In the genomic region with DNA sequence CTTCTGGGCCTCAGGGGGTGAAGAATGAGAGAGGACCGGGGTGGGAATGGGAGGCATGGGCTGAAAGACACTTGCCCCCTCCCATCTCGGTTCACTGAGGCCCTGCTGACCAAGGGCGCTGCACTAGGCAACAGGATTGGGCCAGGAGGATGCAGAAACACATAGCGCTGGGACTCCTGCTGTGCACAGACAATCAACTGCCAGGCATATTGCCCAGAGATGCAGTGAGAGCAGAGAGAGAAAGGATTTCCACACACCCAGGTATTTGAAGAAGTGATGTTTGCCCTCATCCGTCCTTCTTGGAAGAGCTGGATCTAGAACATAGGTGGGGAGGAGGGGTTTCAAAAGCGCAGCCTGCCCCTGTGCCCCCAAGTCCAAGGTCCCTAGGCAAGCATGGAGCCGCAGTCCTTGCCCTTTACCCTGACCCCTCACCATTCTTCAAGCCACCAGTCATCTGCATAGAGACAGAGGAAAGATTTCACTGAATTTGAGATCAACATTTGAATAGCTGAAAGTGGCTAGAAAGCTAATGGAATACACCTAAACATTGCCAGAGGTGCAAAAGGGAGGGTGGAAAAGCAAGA, we compare ENCODE assay signal across 25 cellular contexts. TPM values are rescaled to one million over a fixed set of nuclear protein-coding genes. Genes with fewer than 3 reads are reported as not detected.
DNase-seq lines count a peak whose midpoint lies in the region; ATAC-seq and TF ChIP-seq lines count a peak whose summit lies in the region.
"Had no signal": no experiment of that assay in that cellular context is flagged by ENCODE, and none has a peak within 500 bp of the region (broad histone marks: within the 10 kb centered on the region; RNA-seq: fewer than 3 reads in every experiment).

No MANE protein-coding gene starts in this region.

- no peaks in the 10 kb centered on the region for H3K9me2 ChIP-seq in OCI-LY7 (ENCODE audit: insufficient read depth, low read length)

- H3K36me3 ChIP-seq in OCI-LY7 (ENCODE audit: insufficient read depth, low read length) (no peaks in the 10 kb centered on the region), right lobe of liver (no peaks in the 10 kb centered on the region), mucosa of descending colon (ENCODE audit: low read depth) (no peaks in the 10 kb centered on the region)
- H3K36me3 ChIP-seq: esophagus muscularis mucosa, prostate gland, stomach had no signal

- TF ChIP-seq CTCF in OCI-LY7 (conservative IDR thresholded peaks at IDR 0.05; ENCODE audit: low read length) (no peak), right lobe of liver (IDR thresholded peaks at IDR 0.05) (no peak), mucosa of descending colon (IDR thresholded peaks at IDR 0.05) (no peak)

- peaks cover 70% of the 10 kb centered on the region for H3K4me1 ChIP-seq in OCI-LY7 (ENCODE audit: insufficient read depth, low read length, poor library complexity, severe bottlenecking)
- peaks cover 0 to 12% (median 3%) of the 10 kb centered on the region in 4 donors for H3K4me1 ChIP-seq in right lobe of liver
- peaks cover 6% of the 10 kb centered on the region for H3K4me1 ChIP-seq in mucosa of descending colon (ENCODE audit: low read depth)
- H3K4me1 ChIP-seq: prostate gland had no signal

- 51% methylated on average over 4 of the region's 7 CpGs for WGBS in right lobe of liver (ENCODE audit: insufficient coverage, low coverage, low lambda C conversion rate, missing lambda C conversion rate)

- BruUV-seq in OCI-LY7 (replicated peaks; lab: Mats Ljungman, UMichigan) = no TSS peak

- intact Hi-C loops in OCI-LY7 (cut with micrococcal nuclease; ENCODE audit: unreplicated experiment) = loop anchor here (2.0 to 5.0 kb wide), 2 partner anchors 43 to 311 kb away; no protein-coding TSS in a partner anchor
- intact Hi-C loops in right lobe of liver (cut with DNase I) = no loop called here
- intact Hi-C loops in mucosa of descending colon (cut with DNase I, micrococcal nuclease) = no loop called here

- peak overlapping the region; percentile 12; the same call in 1 of the 2 replicates for H2AFZ ChIP-seq in OCI-LY7 (ENCODE audit: low read length)
- H2AFZ ChIP-seq: PC-9 had no signal

- H3K79me2 ChIP-seq in OCI-LY7 (ENCODE audit: insufficient read depth, low read depth, low read length) = no peaks in the 10 kb centered on the region

- ATAC-seq in right lobe of liver (peak; percentile 38 to 79 (median 45)), mucosa of descending colon (no peak)
- ATAC-seq: activated CD8-positive, alpha-beta memory T cell treated with anti-CD3 and anti-CD28 coated beads, Interleukin-2, amount 10 ng/mL, durations not matched to agents 7 days and 5 days; activated naive CD4-positive, alpha-beta T cell treated with anti-CD3 and anti-CD28 coated beads, Interleukin-2, amount 50 U/mL, for 72 hours; GM12878; HCT116; natural killer cell had no signal

- DNase-seq in NCI-H748 (lab: John Stamatoyannopoulos, UW; ENCODE audit: unreplicated experiment) (peak; percentile 26), NCI-H748 treated with DMSO at 0.1 percent for 48 hours (lab: John Stamatoyannopoulos, UW) (no peak), OCI-LY7 (ENCODE audit: low spot score) (no peak), right lobe of liver (no peak), DMS 273 (lab: John Stamatoyannopoulos, UW; ENCODE audit: unreplicated experiment) (no peak), NCI-H2171 treated with DMSO at 0.1 percent for 48 hours (lab: John Stamatoyannopoulos, UW) (no peak), mucosa of descending colon (no peak), DMS 273 treated with DMSO at 0.1 percent for 48 hours (lab: John Stamatoyannopoulos, UW) (no peak)
- DNase-seq: 8988T; activated CD4-positive, alpha-beta T cell treated with anti-CD3 and anti-CD28 coated beads, Interleukin-2, amount 10 ng/mL, durations not matched to agents 24 days and 14 days; activated CD8-positive, alpha-beta memory T cell treated with anti-CD3 and anti-CD28 coated beads, Interleukin-2, amount 10 ng/mL, durations not matched to agents 7 days and 5 days; effector CD8-positive, alpha-beta T cell; natural killer cell; NCI-H1436; NCI-H2171; NCI-H82; stomach; T-helper 1 cell had no signal

- H3K4me3 ChIP-seq in OCI-LY7 (ENCODE audit: low read depth, low read length, poor library complexity, severe bottlenecking) = no peak overlapping the region
- no peak overlapping the region for H3K4me3 ChIP-seq in right lobe of liver
- no peak overlapping the region for H3K4me3 ChIP-seq in mucosa of descending colon
- H3K4me3 ChIP-seq: esophagus muscularis mucosa, GM12878, PC-9, prostate gland, skin epidermis, stomach had no signal

- H3K27ac ChIP-seq in OCI-LY7 (ENCODE audit: low read depth, low read length, poor library complexity, severe bottlenecking) (no peak overlapping the region), right lobe of liver (no peak overlapping the region)
- H3K27ac ChIP-seq: esophagus muscularis mucosa, PC-9, prostate gland, skin epidermis, stomach had no signal

- no peak for TF ChIP-seq POLR2A in right lobe of liver (IDR thresholded peaks at IDR 0.05)

- POLR2A ChIA-PET in OCI-LY7 (lab: Charles Lee) = interaction anchor here (0.6 to 2.8 kb wide), 7 partner anchors 14 to 161 kb away, joined by 3 to 14 read pairs (median 4); no protein-coding TSS in a partner anchor

- H3K4me2 ChIP-seq in OCI-LY7 (ENCODE audit: low read length) = peak overlapping the region; percentile 32
- H3K4me2 ChIP-seq: PC-9 had no signal

- no peaks in the 10 kb centered on the region for H3K9me3 ChIP-seq in OCI-LY7 (ENCODE audit: low read length)
- no peaks in the 10 kb centered on the region for H3K9me3 ChIP-seq in right lobe of liver
- no peaks in the 10 kb centered on the region for H3K9me3 ChIP-seq in mucosa of descending colon
- H3K9me3 ChIP-seq: esophagus muscularis mucosa, prostate gland, stomach had no signal

- no peaks in the 10 kb centered on the region for H4K20me1 ChIP-seq in OCI-LY7 (ENCODE audit: insufficient read depth, low read length)

- no peaks in the 10 kb centered on the region for H3K27me3 ChIP-seq in right lobe of liver
- H3K27me3 ChIP-seq: esophagus muscularis mucosa, stomach had no signal

- CTCF ChIA-PET in OCI-LY7 (lab: Charles Lee; ENCODE audit: unreplicated experiment) = interaction anchor here (1.3 kb wide), 1 partner anchor 12 kb away, joined by 4 read pairs; no protein-coding TSS in a partner anchor

RNA-seq across cellular contexts. Expression of a gene that starts 44.0 kb away (rescaled TPM):
- 8.3 and 9.5 TPM in 2 replicates for total RNA-seq in OCI-LY7 (2014; rRNA removed; shearing (Covaris generic))
- 36.5 and 42.1 TPM in 2 replicates for total RNA-seq in OCI-LY7 (2022)
- 10 to 100 TPM; 51.2 to 95.0 (median 58.4) TPM for total RNA-seq in right lobe of liver
- 10 to 100 TPM; 69.1 to 98.9 (median 69.9) TPM for total RNA-seq in mucosa of descending colon
